In the genomic region with DNA sequence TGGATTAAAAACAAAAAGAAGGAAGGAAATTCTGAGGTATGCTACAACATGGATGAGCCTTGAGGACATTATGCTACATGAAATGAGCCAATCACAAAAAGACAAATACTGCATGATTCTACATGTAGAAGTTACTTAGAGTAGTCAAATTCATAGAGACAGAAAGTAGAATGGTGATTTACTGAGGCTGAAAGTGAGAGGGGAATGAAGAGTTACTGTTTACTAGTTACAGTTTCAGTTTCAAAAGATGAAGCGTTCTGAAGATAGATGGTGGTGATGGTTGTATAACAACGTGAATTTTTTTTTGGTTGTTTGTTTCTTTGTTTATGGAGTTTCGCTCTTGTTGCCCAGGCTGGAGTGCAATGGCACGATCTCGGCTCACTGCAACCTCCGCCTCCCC, we compare ENCODE assay signal across 2 cellular contexts.
A peak's percentile ranks its signal among the peaks of the same experiment; 100 is the strongest.
TF ChIP-seq lines count a peak whose summit lies in the region.

No MANE protein-coding gene starts in this region.

TF ChIP-seq in GM12878, 131 proteins besides CTCF, POLR2A, EP300 and RAD21 (continued from another document):
- TF ChIP-seq, protein P1, sequence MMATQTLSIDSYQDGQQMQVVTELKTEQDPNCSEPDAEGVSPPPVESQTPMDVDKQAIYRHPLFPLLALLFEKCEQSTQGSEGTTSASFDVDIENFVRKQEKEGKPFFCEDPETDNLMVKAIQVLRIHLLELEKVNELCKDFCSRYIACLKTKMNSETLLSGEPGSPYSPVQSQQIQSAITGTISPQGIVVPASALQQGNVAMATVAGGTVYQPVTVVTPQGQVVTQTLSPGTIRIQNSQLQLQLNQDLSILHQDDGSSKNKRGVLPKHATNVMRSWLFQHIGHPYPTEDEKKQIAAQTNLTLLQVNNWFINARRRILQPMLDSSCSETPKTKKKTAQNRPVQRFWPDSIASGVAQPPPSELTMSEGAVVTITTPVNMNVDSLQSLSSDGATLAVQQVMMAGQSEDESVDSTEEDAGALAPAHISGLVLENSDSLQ (IDR thresholded peaks at IDR 0.05) = no peak
- TF ChIP-seq BACH1 (IDR thresholded peaks at IDR 0.05; ENCODE audit: borderline replicate concordance) = no peak
- no peak for TF ChIP-seq FOS (IDR thresholded peaks at IDR 0.05; ENCODE audit: borderline replicate concordance, extremely low read depth, insufficient read length)
- TF ChIP-seq MYB (IDR thresholded peaks at IDR 0.05; ENCODE audit: borderline replicate concordance, low read depth, low read length) = no peak
- TF ChIP-seq, protein P2, sequence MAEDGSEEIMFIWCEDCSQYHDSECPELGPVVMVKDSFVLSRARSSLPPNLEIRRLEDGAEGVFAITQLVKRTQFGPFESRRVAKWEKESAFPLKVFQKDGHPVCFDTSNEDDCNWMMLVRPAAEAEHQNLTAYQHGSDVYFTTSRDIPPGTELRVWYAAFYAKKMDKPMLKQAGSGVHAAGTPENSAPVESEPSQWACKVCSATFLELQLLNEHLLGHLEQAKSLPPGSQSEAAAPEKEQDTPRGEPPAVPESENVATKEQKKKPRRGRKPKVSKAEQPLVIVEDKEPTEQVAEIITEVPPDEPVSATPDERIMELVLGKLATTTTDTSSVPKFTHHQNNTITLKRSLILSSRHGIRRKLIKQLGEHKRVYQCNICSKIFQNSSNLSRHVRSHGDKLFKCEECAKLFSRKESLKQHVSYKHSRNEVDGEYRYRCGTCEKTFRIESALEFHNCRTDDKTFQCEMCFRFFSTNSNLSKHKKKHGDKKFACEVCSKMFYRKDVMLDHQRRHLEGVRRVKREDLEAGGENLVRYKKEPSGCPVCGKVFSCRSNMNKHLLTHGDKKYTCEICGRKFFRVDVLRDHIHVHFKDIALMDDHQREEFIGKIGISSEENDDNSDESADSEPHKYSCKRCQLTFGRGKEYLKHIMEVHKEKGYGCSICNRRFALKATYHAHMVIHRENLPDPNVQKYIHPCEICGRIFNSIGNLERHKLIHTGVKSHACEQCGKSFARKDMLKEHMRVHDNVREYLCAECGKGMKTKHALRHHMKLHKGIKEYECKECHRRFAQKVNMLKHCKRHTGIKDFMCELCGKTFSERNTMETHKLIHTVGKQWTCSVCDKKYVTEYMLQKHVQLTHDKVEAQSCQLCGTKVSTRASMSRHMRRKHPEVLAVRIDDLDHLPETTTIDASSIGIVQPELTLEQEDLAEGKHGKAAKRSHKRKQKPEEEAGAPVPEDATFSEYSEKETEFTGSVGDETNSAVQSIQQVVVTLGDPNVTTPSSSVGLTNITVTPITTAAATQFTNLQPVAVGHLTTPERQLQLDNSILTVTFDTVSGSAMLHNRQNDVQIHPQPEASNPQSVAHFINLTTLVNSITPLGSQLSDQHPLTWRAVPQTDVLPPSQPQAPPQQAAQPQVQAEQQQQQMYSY (CRISPR knock-in tag; IDR thresholded peaks at IDR 0.05) = no peak
- peak; percentile 67 for TF ChIP-seq RUNX3 (IDR thresholded peaks at IDR 0.05; ENCODE audit: low read length)
- TF ChIP-seq, protein P3, sequence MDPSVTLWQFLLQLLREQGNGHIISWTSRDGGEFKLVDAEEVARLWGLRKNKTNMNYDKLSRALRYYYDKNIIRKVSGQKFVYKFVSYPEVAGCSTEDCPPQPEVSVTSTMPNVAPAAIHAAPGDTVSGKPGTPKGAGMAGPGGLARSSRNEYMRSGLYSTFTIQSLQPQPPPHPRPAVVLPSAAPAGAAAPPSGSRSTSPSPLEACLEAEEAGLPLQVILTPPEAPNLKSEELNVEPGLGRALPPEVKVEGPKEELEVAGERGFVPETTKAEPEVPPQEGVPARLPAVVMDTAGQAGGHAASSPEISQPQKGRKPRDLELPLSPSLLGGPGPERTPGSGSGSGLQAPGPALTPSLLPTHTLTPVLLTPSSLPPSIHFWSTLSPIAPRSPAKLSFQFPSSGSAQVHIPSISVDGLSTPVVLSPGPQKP (IDR thresholded peaks at IDR 0.05; ENCODE audit: low read depth, low read length) = no peak
- no peak for TF ChIP-seq TCF12 (IDR thresholded peaks at IDR 0.05; ENCODE audit: low read depth, low read length)
- peak; percentile 65; the same call in 1 of the 2 replicates for TF ChIP-seq IRF4 (IDR thresholded peaks at IDR 0.05; ENCODE audit: low read depth, low read length)
- TF ChIP-seq ETV6 (conservative IDR thresholded peaks at IDR 0.05 in 1 of 2, IDR thresholded peaks at IDR 0.05 in 1 of 2; ENCODE audit: borderline replicate concordance in 1 of 2, low read depth in 1 of 2) = no peak
- TF ChIP-seq, protein P4, sequence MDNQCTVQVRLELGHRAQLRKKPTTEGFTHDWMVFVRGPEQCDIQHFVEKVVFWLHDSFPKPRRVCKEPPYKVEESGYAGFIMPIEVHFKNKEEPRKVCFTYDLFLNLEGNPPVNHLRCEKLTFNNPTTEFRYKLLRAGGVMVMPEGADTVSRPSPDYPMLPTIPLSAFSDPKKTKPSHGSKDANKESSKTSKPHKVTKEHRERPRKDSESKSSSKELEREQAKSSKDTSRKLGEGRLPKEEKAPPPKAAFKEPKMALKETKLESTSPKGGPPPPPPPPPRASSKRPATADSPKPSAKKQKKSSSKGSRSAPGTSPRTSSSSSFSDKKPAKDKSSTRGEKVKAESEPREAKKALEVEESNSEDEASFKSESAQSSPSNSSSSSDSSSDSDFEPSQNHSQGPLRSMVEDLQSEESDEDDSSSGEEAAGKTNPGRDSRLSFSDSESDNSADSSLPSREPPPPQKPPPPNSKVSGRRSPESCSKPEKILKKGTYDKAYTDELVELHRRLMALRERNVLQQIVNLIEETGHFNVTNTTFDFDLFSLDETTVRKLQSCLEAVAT (IDR thresholded peaks at IDR 0.05) = no peak
- no peak for TF ChIP-seq KLF5 (IDR thresholded peaks at IDR 0.05; ENCODE audit: partially characterized antibody)
- no peak for TF ChIP-seq ZZZ3 (IDR thresholded peaks at IDR 0.05; ENCODE audit: control insufficient read depth, insufficient read length, low read depth)
- TF ChIP-seq IKZF1 (conservative IDR thresholded peaks at IDR 0.05) = no peak
- no peak for TF ChIP-seq NRF1 (conservative IDR thresholded peaks at IDR 0.05; ENCODE audit: low read depth, low read length)

TF ChIP-seq in SK-N-SH treated with all-trans-retinoic acid at 6 μM for 48 hours, 23 proteins besides CTCF, POLR2A, EP300 and RAD21 (continued from another document):
- TF ChIP-seq, protein P5, sequence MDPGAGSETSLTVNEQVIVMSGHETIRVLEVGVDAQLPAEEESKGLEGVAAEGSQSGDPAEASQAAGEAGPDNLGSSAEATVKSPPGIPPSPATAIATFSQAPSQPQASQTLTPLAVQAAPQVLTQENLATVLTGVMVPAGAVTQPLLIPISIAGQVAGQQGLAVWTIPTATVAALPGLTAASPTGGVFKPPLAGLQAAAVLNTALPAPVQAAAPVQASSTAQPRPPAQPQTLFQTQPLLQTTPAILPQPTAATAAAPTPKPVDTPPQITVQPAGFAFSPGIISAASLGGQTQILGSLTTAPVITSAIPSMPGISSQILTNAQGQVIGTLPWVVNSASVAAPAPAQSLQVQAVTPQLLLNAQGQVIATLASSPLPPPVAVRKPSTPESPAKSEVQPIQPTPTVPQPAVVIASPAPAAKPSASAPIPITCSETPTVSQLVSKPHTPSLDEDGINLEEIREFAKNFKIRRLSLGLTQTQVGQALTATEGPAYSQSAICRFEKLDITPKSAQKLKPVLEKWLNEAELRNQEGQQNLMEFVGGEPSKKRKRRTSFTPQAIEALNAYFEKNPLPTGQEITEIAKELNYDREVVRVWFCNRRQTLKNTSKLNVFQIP (CRISPR knock-in tag; IDR thresholded peaks at IDR 0.05; ENCODE audit: borderline replicate concordance, low read depth) = no peak
- TF ChIP-seq ZNF565 (CRISPR knock-in tag; conservative IDR thresholded peaks at IDR 0.05; ENCODE audit: low read depth) = no peak
- TF ChIP-seq ZC3H10 (CRISPR knock-in tag; IDR thresholded peaks at IDR 0.05) = no peak
- no peak for TF ChIP-seq ZFP3 (CRISPR knock-in tag; IDR thresholded peaks at IDR 0.05)
- no peak for TF ChIP-seq ZNF8 (CRISPR knock-in tag; IDR thresholded peaks at IDR 0.05)
- TF ChIP-seq, protein P6, sequence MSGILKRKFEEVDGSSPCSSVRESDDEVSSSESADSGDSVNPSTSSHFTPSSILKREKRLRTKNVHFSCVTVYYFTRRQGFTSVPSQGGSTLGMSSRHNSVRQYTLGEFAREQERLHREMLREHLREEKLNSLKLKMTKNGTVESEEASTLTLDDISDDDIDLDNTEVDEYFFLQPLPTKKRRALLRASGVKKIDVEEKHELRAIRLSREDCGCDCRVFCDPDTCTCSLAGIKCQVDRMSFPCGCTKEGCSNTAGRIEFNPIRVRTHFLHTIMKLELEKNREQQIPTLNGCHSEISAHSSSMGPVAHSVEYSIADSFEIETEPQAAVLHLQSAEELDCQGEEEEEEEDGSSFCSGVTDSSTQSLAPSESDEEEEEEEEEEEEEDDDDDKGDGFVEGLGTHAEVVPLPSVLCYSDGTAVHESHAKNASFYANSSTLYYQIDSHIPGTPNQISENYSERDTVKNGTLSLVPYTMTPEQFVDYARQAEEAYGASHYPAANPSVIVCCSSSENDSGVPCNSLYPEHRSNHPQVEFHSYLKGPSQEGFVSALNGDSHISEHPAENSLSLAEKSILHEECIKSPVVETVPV (CRISPR knock-in tag; IDR thresholded peaks at IDR 0.05) = no peak
- no peak for TF ChIP-seq ESRRG (CRISPR knock-in tag; IDR thresholded peaks at IDR 0.05)
- TF ChIP-seq ZFP30 (CRISPR knock-in tag; IDR thresholded peaks at IDR 0.05) = no peak
- TF ChIP-seq ISL1 (CRISPR knock-in tag; IDR thresholded peaks at IDR 0.05) = no peak
- TF ChIP-seq, protein P7, sequence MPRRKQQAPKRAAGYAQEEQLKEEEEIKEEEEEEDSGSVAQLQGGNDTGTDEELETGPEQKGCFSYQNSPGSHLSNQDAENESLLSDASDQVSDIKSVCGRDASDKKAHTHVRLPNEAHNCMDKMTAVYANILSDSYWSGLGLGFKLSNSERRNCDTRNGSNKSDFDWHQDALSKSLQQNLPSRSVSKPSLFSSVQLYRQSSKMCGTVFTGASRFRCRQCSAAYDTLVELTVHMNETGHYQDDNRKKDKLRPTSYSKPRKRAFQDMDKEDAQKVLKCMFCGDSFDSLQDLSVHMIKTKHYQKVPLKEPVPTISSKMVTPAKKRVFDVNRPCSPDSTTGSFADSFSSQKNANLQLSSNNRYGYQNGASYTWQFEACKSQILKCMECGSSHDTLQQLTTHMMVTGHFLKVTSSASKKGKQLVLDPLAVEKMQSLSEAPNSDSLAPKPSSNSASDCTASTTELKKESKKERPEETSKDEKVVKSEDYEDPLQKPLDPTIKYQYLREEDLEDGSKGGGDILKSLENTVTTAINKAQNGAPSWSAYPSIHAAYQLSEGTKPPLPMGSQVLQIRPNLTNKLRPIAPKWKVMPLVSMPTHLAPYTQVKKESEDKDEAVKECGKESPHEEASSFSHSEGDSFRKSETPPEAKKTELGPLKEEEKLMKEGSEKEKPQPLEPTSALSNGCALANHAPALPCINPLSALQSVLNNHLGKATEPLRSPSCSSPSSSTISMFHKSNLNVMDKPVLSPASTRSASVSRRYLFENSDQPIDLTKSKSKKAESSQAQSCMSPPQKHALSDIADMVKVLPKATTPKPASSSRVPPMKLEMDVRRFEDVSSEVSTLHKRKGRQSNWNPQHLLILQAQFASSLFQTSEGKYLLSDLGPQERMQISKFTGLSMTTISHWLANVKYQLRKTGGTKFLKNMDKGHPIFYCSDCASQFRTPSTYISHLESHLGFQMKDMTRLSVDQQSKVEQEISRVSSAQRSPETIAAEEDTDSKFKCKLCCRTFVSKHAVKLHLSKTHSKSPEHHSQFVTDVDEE (CRISPR knock-in tag; IDR thresholded peaks at IDR 0.05) = no peak
- no peak for TF ChIP-seq GLIS3 (CRISPR knock-in tag; IDR thresholded peaks at IDR 0.05)
- TF ChIP-seq CSDC2 (CRISPR knock-in tag; IDR thresholded peaks at IDR 0.05) = no peak
